Comparison of ENCODE assay signal across 36 cellular contexts in genomic region chr4:26721685-26722084, GRCh38.
"Had no signal": no experiment of that assay in that cellular context is flagged by ENCODE, and none has a peak within 500 bp of the region (broad histone marks: within the 10 kb centered on the region; RNA-seq: fewer than 3 reads in every experiment).

No MANE protein-coding gene starts in this region.

- H3K9me3 ChIP-seq: MG63 had no signal

- H3K27me3 ChIP-seq: MG63 had no signal

- DNase-seq: Karpas-422, Kasumi-1, MG63, MM.1S, MV-4-11, NCI-H1048, NCI-H1092, NCI-H1092 treated with DMSO at 0.1 percent for 48 hours, NCI-H1105, NCI-H1105 treated with DMSO at 0.1 percent for 48 hours, NCI-H1417 treated with DMSO at 0.1 percent for 48 hours, NCI-H1436, NCI-H1436 treated with DMSO at 0.1 percent for 48 hours, NCI-H146, NCI-H1694, NCI-H1694 treated with DMSO at 0.1 percent for 48 hours, NCI-H187, NCI-H187 treated with DMSO at 0.1 percent for 48 hours, NCI-H1930, NCI-H2029, NCI-H2029 treated with DMSO at 0.1 percent for 48 hours, NCI-H2081, NCI-H2081 treated with DMSO at 0.1 percent for 48 hours, NCI-H2107, NCI-H2171, NCI-H2171 treated with DMSO at 0.1 percent for 48 hours, NCI-H2227 treated with DMSO at 0.1 percent for 48 hours, NCI-H226, NCI-H345, NCI-H446, NCI-H446 treated with DMSO at 0.1 percent for 48 hours, NCI-H510A, NCI-H510A treated with DMSO at 0.1 percent for 48 hours, NCI-H524, NCI-H524 treated with DMSO at 0.1 percent for 48 hours, NCI-H526 had no signal

- H3K4me3 ChIP-seq: MG63 had no signal
